Comparison of ENCODE assay signal across 22 cellular contexts in genomic region chr16:12917246-12917645, GRCh38. TPM values are rescaled to one million over a fixed set of nuclear protein-coding genes. Genes with fewer than 3 reads are reported as not detected.
DNase-seq lines count a peak whose midpoint lies in the region; ATAC-seq, FAIRE-seq and TF ChIP-seq lines count a peak whose summit lies in the region.
"Had no signal": no experiment of that assay in that cellular context is flagged by ENCODE, and none has a peak within 500 bp of the region (broad histone marks: within the 10 kb centered on the region; RNA-seq: fewer than 3 reads in every experiment).

No MANE protein-coding gene starts in this region.

- peak overlapping the region; percentile 42 for H4K5ac ChIP-seq in H1 (ENCODE audit: insufficient read length, low read depth, low read length)

- H3K4me1 ChIP-seq in PC-9 (replicated peaks; ENCODE audit: insufficient read depth), result peaks cover 18% of the 10 kb centered on the region
- H3K4me1 ChIP-seq in H1 (replicated peaks in 1 of 4; ENCODE audit: control insufficient read depth in 3 of 4, insufficient read depth in 4 of 4, low read length in 3 of 4), result peaks cover 2 to 8% (median 6%) of the 10 kb centered on the region in 4 experiments; a peak in 3 of 7 replicates
- H3K4me1 ChIP-seq in skeletal muscle satellite cell (ENCODE audit: control insufficient read depth, insufficient read depth, low read length), result peaks cover 22% of the 10 kb centered on the region
- H3K4me1 ChIP-seq in right cardiac atrium (ENCODE audit: control insufficient read depth, insufficient read depth, low read length), result no peaks in the 10 kb centered on the region
- H3K4me1 ChIP-seq in vagina, result no peaks in the 10 kb centered on the region
- H3K4me1 ChIP-seq: BE2C had no signal

- no peak for TF ChIP-seq RAD21 in H1 (IDR thresholded peaks at IDR 0.05 in 1 of 2, conservative IDR thresholded peaks at IDR 0.05 in 1 of 2; ENCODE audit: low read depth in 2 of 2, low read length in 2 of 2)

- TF ChIP-seq POLR2A in H1 (IDR thresholded peaks at IDR 0.05; ENCODE audit: control extremely low read depth in 1 of 2, low read depth in 2 of 2, low read length in 2 of 2) (no peak), vagina (IDR thresholded peaks at IDR 0.05) (no peak)

- no TSS peak for BruUV-seq in PC-9 (replicated peaks; lab: Mats Ljungman, UMichigan)

- TF ChIP-seq CTCF in PC-9 (conservative IDR thresholded peaks at IDR 0.05) (no peak), H1 (IDR thresholded peaks at IDR 0.05; ENCODE audit: control extremely low read depth in 1 of 3, insufficient read depth in 1 of 3, low read depth in 1 of 3, low read length in 3 of 3) (no peak), vagina (IDR thresholded peaks at IDR 0.05) (no peak)

- no peak overlapping the region for H4K8ac ChIP-seq in H1 (ENCODE audit: extremely low read depth, insufficient read depth, low read length)

- H3K4me2 ChIP-seq in PC-9, result peak overlapping the region; percentile 20
- H3K4me2 ChIP-seq in H1 (ENCODE audit: insufficient read depth in 1 of 2, low read depth in 2 of 2, low read length in 2 of 2), result no peak overlapping the region
- peak overlapping the region; percentile 66 for H3K4me2 ChIP-seq in skeletal muscle satellite cell (ENCODE audit: low read length)

- DNase-seq in NCI-H146 (lab: John Stamatoyannopoulos, UW), result peak; percentile 6
- no peak for DNase-seq in NCI-H146 treated with DMSO at 0.1 percent for 48 hours (lab: John Stamatoyannopoulos, UW; ENCODE audit: unreplicated experiment)
- DNase-seq in PC-9, result peak in 1 of 2 experiments; percentile 43
- DNase-seq in H1 (ENCODE audit: low read depth in 1 of 2, low spot score in 2 of 2), result no peak
- no peak for DNase-seq in UCSD-AML1 (lab: John Stamatoyannopoulos, UW; ENCODE audit: unreplicated experiment)
- DNase-seq in right cardiac atrium, result no peak
- DNase-seq in vagina (ENCODE audit: extremely low spot score in 2 of 2), result no peak
- DNase-seq: BE2C; CD4-positive, CD25-positive, alpha-beta regulatory T cell; COR-L47; DMS 273 treated with DMSO at 0.1 percent for 48 hours; IMR-90; MG63; NCI-H1048; NCI-H2029 treated with DMSO at 0.1 percent for 48 hours; NCI-H510A treated with DMSO at 0.1 percent for 48 hours; RPMI8226; SIG-M5 had no signal

- no peak overlapping the region for H3K9ac ChIP-seq in H1 (replicated peaks in 1 of 4; ENCODE audit: extremely low read depth in 1 of 4, low read depth in 3 of 4, low read length in 3 of 4)
- H3K9ac ChIP-seq in skeletal muscle satellite cell (ENCODE audit: low read depth, low read length), result peak overlapping the region; percentile 64

- H3K14ac ChIP-seq in H1 (ENCODE audit: insufficient read length), result no peak overlapping the region

- no peaks in the 10 kb centered on the region for H3K9me2 ChIP-seq in PC-9 (ENCODE audit: insufficient read depth)

- H2BK12ac ChIP-seq in H1 (ENCODE audit: low read depth, low read length), result peak overlapping the region; percentile 91; the same call in 1 of the 2 replicates

- no peaks in the 10 kb centered on the region for H3K27me3 ChIP-seq in PC-9 (ENCODE audit: insufficient read depth, low read depth)
- no peaks in the 10 kb centered on the region for H3K27me3 ChIP-seq in H1 (replicated peaks in 1 of 4; ENCODE audit: control insufficient read depth in 3 of 4, extremely low read depth in 1 of 4, insufficient read depth in 3 of 4, low read length in 3 of 4)
- H3K27me3 ChIP-seq in skeletal muscle satellite cell (ENCODE audit: control insufficient read depth, insufficient read depth, low read length), result no peaks in the 10 kb centered on the region
- peaks cover 1% of the 10 kb centered on the region for H3K27me3 ChIP-seq in right cardiac atrium (ENCODE audit: control insufficient read depth, insufficient read depth)
- H3K27me3 ChIP-seq in vagina, result no peaks in the 10 kb centered on the region
- H3K27me3 ChIP-seq: BE2C, MG63 had no signal

- no peak overlapping the region for H2BK120ac ChIP-seq in H1 (replicated peaks; ENCODE audit: low read depth, low read length)

- no peak overlapping the region for H3K23ac ChIP-seq in H1 (ENCODE audit: insufficient read length)

- peaks cover 3% of the 10 kb centered on the region; the same call in 1 of the 2 replicates for H3K79me1 ChIP-seq in H1 (ENCODE audit: low read depth, low read length)

- ATAC-seq in right cardiac atrium, result no peak
- ATAC-seq: HCT116 had no signal

- POLR2A ChIA-PET in PC-9 (lab: Charles Lee; ENCODE audit: unreplicated experiment), result interaction anchor here (0.7 kb wide), 1 partner anchor 303 kb away, joined by 3 read pairs; no protein-coding TSS in a partner anchor
- POLR2A ChIA-PET in H1 (lab: Charles Lee; ENCODE audit: partially characterized antibody), result interaction anchor here (0.9 to 1.2 kb wide), 2 partner anchors 10 to 14 kb away, joined by 3 to 7 read pairs; no protein-coding TSS in a partner anchor

- H4K20me1 ChIP-seq in PC-9 (ENCODE audit: insufficient read depth) (peaks cover 35% of the 10 kb centered on the region), H1 (replicated peaks in 1 of 2; ENCODE audit: control insufficient read depth in 1 of 2, insufficient read depth in 2 of 2, low read length in 2 of 2) (no peaks in the 10 kb centered on the region)

- no peak for FAIRE-seq in H1 (lab: Jason Lieb, UNC)
- FAIRE-seq: G401.6 had no signal

- H2AK5ac ChIP-seq in H1 (ENCODE audit: low read depth, low read length), result peak overlapping the region; percentile 88; the same call in 1 of the 2 replicates

- CTCF ChIA-PET in PC-9 (lab: Charles Lee), result no interaction called here
- CTCF ChIA-PET in H1 (lab: Charles Lee; ENCODE audit: partially characterized antibody), result interaction anchor here (1.1 to 1.3 kb wide), 2 partner anchors 10 to 139 kb away, joined by 3 to 8 read pairs; no protein-coding TSS in a partner anchor

- H2BK15ac ChIP-seq in H1 (ENCODE audit: low read length), result no peak overlapping the region

- no peak overlapping the region for H3K4me3 ChIP-seq in PC-9
- peak overlapping the region in 1 of 4 experiments; percentile 4; a peak in 1 of 8 replicates for H3K4me3 ChIP-seq in H1 (ENCODE audit: extremely low read depth in 1 of 4, insufficient read depth in 2 of 4, low read depth in 3 of 4, low read length in 4 of 4)
- H3K4me3 ChIP-seq in skeletal muscle satellite cell (ENCODE audit: low read length), result peak overlapping the region; percentile 15
- no peak overlapping the region for H3K4me3 ChIP-seq in right cardiac atrium (ENCODE audit: low read length)
- H3K4me3 ChIP-seq in vagina, result no peak overlapping the region
- H3K4me3 ChIP-seq: MG63 had no signal

- H3K4ac ChIP-seq in H1 (replicated peaks; ENCODE audit: insufficient read length, low read depth, low read length), result no peak overlapping the region

- H2BK20ac ChIP-seq in H1 (ENCODE audit: low read length), result no peak overlapping the region

- H4K91ac ChIP-seq in H1 (replicated peaks; ENCODE audit: insufficient read length, low read length), result no peak overlapping the region

- no peak overlapping the region for H3K56ac ChIP-seq in H1 (replicated peaks; ENCODE audit: insufficient read length, low read depth, low read length)

- TF ChIP-seq EP300 in H1 (IDR thresholded peaks at IDR 0.05; ENCODE audit: borderline replicate concordance in 1 of 2, low read depth in 2 of 2, low read length in 2 of 2), result no peak

- no peaks in the 10 kb centered on the region for H3K23me2 ChIP-seq in H1 (ENCODE audit: low read depth, low read length)

- H2AFZ ChIP-seq in PC-9 (no peak overlapping the region), H1 (ENCODE audit: low read length) (no peak overlapping the region)

- H3K79me2 ChIP-seq in PC-9 (ENCODE audit: low read depth) (peaks cover 68% of the 10 kb centered on the region), H1 (ENCODE audit: control insufficient read depth in 1 of 2, insufficient read depth in 2 of 2, low read length in 2 of 2) (peaks cover 0 to 61% of the 10 kb centered on the region in 2 experiments; a peak in 3 of 4 replicates)

- H3K36me3 ChIP-seq in PC-9 (ENCODE audit: low read depth), result peaks cover 44% of the 10 kb centered on the region
- peaks cover 0 to 4% (median 0%) of the 10 kb centered on the region in 4 experiments; a peak in 2 of 8 replicates for H3K36me3 ChIP-seq in H1 (ENCODE audit: control insufficient read depth in 2 of 4, insufficient read depth in 4 of 4, low read length in 3 of 4)
- peaks cover 4% of the 10 kb centered on the region for H3K36me3 ChIP-seq in skeletal muscle satellite cell (ENCODE audit: insufficient read depth, low read length)
- H3K36me3 ChIP-seq in vagina, result no peaks in the 10 kb centered on the region
- H3K36me3 ChIP-seq: BE2C, MG63 had no signal

- WGBS in H1 (ENCODE audit: extremely low coverage in 1 of 2, insufficient coverage in 1 of 2, insufficient read length in 1 of 2, insufficient replicate concordance in 2 of 2, low coverage in 1 of 2, low lambda C conversion rate in 2 of 2, missing lambda C conversion rate in 1 of 2), 2 experiments, result 65% methylated on average over 5 of the region's 5 CpGs; no CpG with 5 or more reads in 1 of the 2 experiments
- WGBS in right cardiac atrium, result 68% methylated on average over 5 of the region's 5 CpGs

- H3K9me3 ChIP-seq in PC-9 (ENCODE audit: insufficient read depth, low read depth), result no peaks in the 10 kb centered on the region
- H3K9me3 ChIP-seq in H1 (ENCODE audit: insufficient read depth in 2 of 2, low read depth in 1 of 2, low read length in 1 of 2), result no peaks in the 10 kb centered on the region
- H3K9me3 ChIP-seq in skeletal muscle satellite cell (replicated peaks; ENCODE audit: low read length), result no peaks in the 10 kb centered on the region
- no peaks in the 10 kb centered on the region for H3K9me3 ChIP-seq in right cardiac atrium (ENCODE audit: control insufficient read depth, low read length)
- H3K9me3 ChIP-seq in vagina, result no peaks in the 10 kb centered on the region
- H3K9me3 ChIP-seq: BE2C, MG63 had no signal

- peak overlapping the region; percentile 77 for H3K27ac ChIP-seq in PC-9
- H3K27ac ChIP-seq in H1 (ENCODE audit: low read depth, low read length), result no peak overlapping the region
- no peak overlapping the region for H3K27ac ChIP-seq in right cardiac atrium (ENCODE audit: low read length)
- no peak overlapping the region for H3K27ac ChIP-seq in vagina
- H3K27ac ChIP-seq: 22Rv1 had no signal

- H3K18ac ChIP-seq in H1 (ENCODE audit: extremely low read depth, low read length), result no peak overlapping the region

- intact Hi-C loops in PC-9 (cut with micrococcal nuclease; ENCODE audit: unreplicated experiment) (loop anchor here (5.0 kb wide), 3 partner anchors 195 to 520 kb away; no protein-coding TSS in a partner anchor), right cardiac atrium (cut with DNase I) (no loop called here), vagina (cut with DNase I) (no loop called here)

- peaks cover 16% of the 10 kb centered on the region; the same call in 1 of the 2 replicates for H3F3A ChIP-seq in PC-9 (ENCODE audit: insufficient read depth, low read depth)

- H2BK5ac ChIP-seq in H1 (ENCODE audit: low read depth, low read length), result peak overlapping the region; percentile 31; the same call in 1 of the 2 replicates

RNA-seq across cellular contexts. Expression of gene SHISA9, which starts 15.8 kb away (rescaled TPM):
- total RNA-seq in PC-9 (2021) (64.5 and 80.5 TPM in 2 replicates), right cardiac atrium (1 to 10 TPM in 2 of 4 donors, under 1 TPM in 2; 0.28 to 1.8 (median 0.82) TPM), vagina (0.49 TPM)
- 39.8 and 41.9 TPM in 2 replicates for total RNA-seq in H1 (2021; fragmentation: NEBNext Ultra II Directional; extraction: Animal tissue kit (Norgen Biotek cat#: 25700))
- polyA plus RNA-seq in H1 (2011; rRNA removed) (25.6 and 28.7 TPM in 2 replicates), right cardiac atrium (0.34 TPM)
- polyA plus RNA-seq in H1 (2011; cell fraction: cytosol; rRNA removed), result 18.3 TPM
- polyA plus RNA-seq in H1 (2011; cell fraction: nucleus; rRNA removed), result 29.4 TPM
- polyA plus RNA-seq in H1 (2012, experiment 1 of 2), result 13.7 to 20.8 TPM (median 17.4 TPM) in 4 replicates
- polyA plus RNA-seq in H1 (2012, experiment 2 of 2), result 6.6 TPM
- polyA plus RNA-seq in H1 (2013, experiment 1 of 2), result 22.3 TPM
- 26.4 TPM for polyA plus RNA-seq in H1 (2013, experiment 2 of 2)
- 31.8 and 36.5 TPM in 2 replicates for polyA minus RNA-seq in H1 (2011; rRNA and poly(A)+ RNA removed)
- 41.0 TPM for polyA minus RNA-seq in H1 (2011; cell fraction: cytosol; rRNA and poly(A)+ RNA removed)
- 93.2 TPM for polyA minus RNA-seq in H1 (2011; cell fraction: nucleus; rRNA and poly(A)+ RNA removed)
- under 0.01 and 3.1 TPM in 2 replicates for total RNA-seq in skeletal muscle satellite cell (2012; rRNA removed)
- total RNA-seq: CD4-positive, CD25-positive, alpha-beta regulatory T cell had no signal
- polyA plus RNA-seq: CD4-positive, CD25-positive, alpha-beta regulatory T cell; IMR-90 had no signal

Comparison
In these comparisons a context has a peak if more than half of its experiments do, and no peak if none do; other contexts are left out.
1. H3K4me2 ChIP-seq: peak in PC-9 (single experiment) and skeletal muscle satellite cell (single experiment); none in H1 (0 of 2).
2. RNA of gene SHISA9, which starts 15.8 kb away (total RNA-seq): 64.5 to 80.5 TPM in PC-9 and 39.8 to 41.9 TPM in H1; 0.28 to 1.8 TPM in right cardiac atrium and 0.49 TPM in vagina (single experiment); every median in the first group is over 10 times any median in the second.